ENCODE assay signal across 8 cellular contexts in genomic region chr6:33313105-33313708, GRCh38. TPM values are rescaled to one million over a fixed set of nuclear protein-coding genes. Genes with fewer than 3 reads are reported as not detected.
DNase-seq lines count a peak whose midpoint lies in the region; ATAC-seq and TF ChIP-seq lines count a peak whose summit lies in the region.

No MANE protein-coding gene starts in this region.

- ATAC-seq in left colon: peak; percentile 9

- H3K36me3 ChIP-seq in KOPT-K1 (ENCODE audit: insufficient read depth, low read length): peaks cover 39% of the 10 kb centered on the region

- peak overlapping the region; percentile 92 for H3K4me3 ChIP-seq in choroid plexus epithelial cell (ENCODE audit: low read depth, low read length)

- intact Hi-C loops in left colon (cut with DNase I, micrococcal nuclease): no loop called here

- peak overlapping the region; percentile 99 for H3K27ac ChIP-seq in KOPT-K1 (ENCODE audit: low read depth, low read length, poor library complexity, severe bottlenecking)

- H3K9me3 ChIP-seq in KOPT-K1 (ENCODE audit: insufficient read depth, low read length, poor library complexity, severe bottlenecking): no peaks in the 10 kb centered on the region

- peak in 2 of 3 experiments; percentile 72 to 90 for DNase-seq in NCI-H1417 (lab: John Stamatoyannopoulos, UW)
- no peak for DNase-seq in NCI-H1417 treated with DMSO at 0.1 percent for 48 hours (lab: John Stamatoyannopoulos, UW)
- peak; percentile 67 for DNase-seq in UCSD-AML1 (lab: John Stamatoyannopoulos, UW; ENCODE audit: unreplicated experiment)
- DNase-seq in choroid plexus epithelial cell (ENCODE audit: low read depth): peak; percentile 55
- peak in 1 of 2 donors; percentile 70 for DNase-seq in left colon
- DNase-seq in stimulated activated CD4-positive, alpha-beta T cell treated with anti-CD3 and anti-CD28 coated beads, Interleukin-4, amount 100 ng/mL, for 4 hours: peak; percentile 51 to 59
- no peak for DNase-seq in cortex of kidney (lab: John Stamatoyannopoulos, UW)

- TF ChIP-seq CTCF in choroid plexus epithelial cell (conservative IDR thresholded peaks at IDR 0.05; ENCODE audit: low read depth, low read length): no peak

RNA-seq across cellular contexts. Expression of gene TAPBP, which starts 0.7 kb away (rescaled TPM):
- total RNA-seq in left colon: 100 to 1,000 TPM; 229 to 283 TPM

RNA-seq across cellular contexts. Expression of gene ZBTB22, which starts 4.3 kb away (rescaled TPM):
- total RNA-seq in left colon: 10 to 100 TPM; 19.9 to 21.3 TPM

RNA-seq across cellular contexts. Expression of gene DAXX, which starts 9.6 kb away (rescaled TPM):
- total RNA-seq in left colon: 10 to 100 TPM; 33.5 to 35.3 TPM

RNA-seq across cellular contexts. Expression of gene RGL2, which starts 14.5 kb away (rescaled TPM):
- 10 to 100 TPM; 21.5 to 35.0 TPM for total RNA-seq in left colon

RNA-seq across cellular contexts. Expression of gene PFDN6, which starts 23.8 kb away (rescaled TPM):
- 10 to 100 TPM; 36.8 to 45.7 TPM for total RNA-seq in left colon

Comparison
In these comparisons a context has a peak if more than half of its experiments do, and no peak if none do; other contexts are left out.
1. DNase-seq: peak in NCI-H1417 (2 of 3), UCSD-AML1 (single experiment), choroid plexus epithelial cell (single experiment) and stimulated activated CD4-positive, alpha-beta T cell treated with anti-CD3 and anti-CD28 coated beads, Interleukin-4, amount 100 ng/mL, for 4 hours (2 of 2); none in NCI-H1417 treated with DMSO at 0.1 percent for 48 hours (single experiment) and cortex of kidney (single experiment).